ENCODE assay signal across 9 cellular contexts in the genomic region with DNA sequence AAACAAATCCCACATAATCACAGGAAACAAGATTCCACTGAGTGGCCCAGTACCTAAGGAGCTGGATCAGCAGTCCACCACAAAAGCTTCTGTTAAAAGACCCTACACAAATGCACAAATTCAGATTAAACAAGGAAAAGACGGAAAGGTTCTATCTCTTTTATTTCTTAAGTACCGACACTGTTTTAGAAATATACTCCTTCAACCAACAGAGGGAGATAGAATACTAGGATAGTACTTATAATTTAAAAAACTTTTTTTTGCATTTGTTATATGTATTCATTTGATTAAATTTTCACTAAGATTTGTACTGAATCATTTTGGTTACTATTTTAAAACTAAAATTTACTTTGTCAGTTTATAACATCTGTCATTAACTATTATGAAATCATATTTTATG. TPM values are rescaled to one million over a fixed set of nuclear protein-coding genes. Genes with fewer than 3 reads are reported as not detected.
A peak's percentile ranks its signal among the peaks of the same experiment; 100 is the strongest.
DNase-seq lines count a peak whose midpoint lies in the region; ATAC-seq, FAIRE-seq and TF ChIP-seq lines count a peak whose summit lies in the region.
"Had no signal": no experiment of that assay in that cellular context is flagged by ENCODE, and none has a peak within 500 bp of the region (broad histone marks: within the 10 kb centered on the region; RNA-seq: fewer than 3 reads in every experiment).

No MANE protein-coding gene starts in this region.

- WGBS in pancreas, 2 donors, result 61 to 74% methylated on average over 2 of the region's 2 CpGs

- H3K27me3 ChIP-seq in CD4-positive, alpha-beta T cell (ENCODE audit: control insufficient read depth, insufficient read depth, low read length), result no peaks in the 10 kb centered on the region
- H3K27me3 ChIP-seq in pancreas, result no peaks in the 10 kb centered on the region

- no peak overlapping the region for H3K4me3 Mint-ChIP-seq in CD4-positive, alpha-beta T cell
- H3K4me3 Mint-ChIP-seq in activated T-helper 2 cell treated with anti-CD3 and anti-CD28 coated beads, Interferon-gamma antibody, Interleukin-2, Interleukin-4, amounts not matched to agents 10 μg/mL and 5 μg/mL and 100 μg/mL, durations not matched to agents 14 hours and 24 hours and 36 hours (ENCODE audit: low read depth), result no peak overlapping the region

- FAIRE-seq in pancreas (lab: Jason Lieb, UNC), result peak; percentile 93

- H3K27ac Mint-ChIP-seq in CD4-positive, alpha-beta T cell, result no peak overlapping the region
- H3K27ac Mint-ChIP-seq in activated T-helper 2 cell treated with anti-CD3 and anti-CD28 coated beads, Interferon-gamma antibody, Interleukin-2, Interleukin-4, amounts not matched to agents 10 μg/mL and 5 μg/mL and 100 μg/mL, durations not matched to agents 14 hours and 24 hours and 36 hours, result no peak overlapping the region

- no peak for DNase-seq in CD4-positive, alpha-beta T cell
- DNase-seq in SK-MEL-5 (ENCODE audit: low read depth, low spot score) (peak; percentile 13), fibroblast of peridontal ligament (ENCODE audit: extremely low read depth) (peak; percentile 82), pancreas (no peak), caudate nucleus (lab: John Stamatoyannopoulos, UW) (no peak), A172 (ENCODE audit: low spot score) (no peak)
- DNase-seq in activated T-helper 2 cell treated with anti-CD3 and anti-CD28 coated beads, Interferon-gamma antibody, Interleukin-2, Interleukin-4, amounts not matched to agents 10 μg/mL and 5 μg/mL and 100 μg/mL, durations not matched to agents 14 hours and 24 hours and 36 hours (ENCODE audit: low spot score), result no peak
- DNase-seq in activated CD8-positive, alpha-beta memory T cell treated with anti-CD3 and anti-CD28 coated beads, Interleukin-2, amount 50 U/mL, for 4 hours, result no peak
- DNase-seq: stimulated activated CD4-positive, alpha-beta T cell treated with anti-CD3 and anti-CD28 coated beads, Interleukin-4, amount 100 ng/mL, for 1 hour had no signal

- H3K4me3 ChIP-seq in pancreas, result no peak overlapping the region

- H3K4me1 Mint-ChIP-seq in CD4-positive, alpha-beta T cell (ENCODE audit: low read depth), result peaks cover 6% of the 10 kb centered on the region
- H3K4me1 Mint-ChIP-seq in activated T-helper 2 cell treated with anti-CD3 and anti-CD28 coated beads, Interferon-gamma antibody, Interleukin-2, Interleukin-4, amounts not matched to agents 10 μg/mL and 5 μg/mL and 100 μg/mL, durations not matched to agents 14 hours and 24 hours and 36 hours (ENCODE audit: low read depth), result peaks cover 25% of the 10 kb centered on the region

- peak; percentile 71 for TF ChIP-seq CTCF in CD4-positive, alpha-beta T cell (IDR thresholded peaks at IDR 0.05)
- peak in 2 of 4 donors; percentile 8 to 12 for TF ChIP-seq CTCF in pancreas (IDR thresholded peaks at IDR 0.05)

- H3K9me3 ChIP-seq in CD4-positive, alpha-beta T cell (ENCODE audit: control insufficient read depth, low read length), result no peaks in the 10 kb centered on the region
- H3K9me3 ChIP-seq in pancreas, result no peaks in the 10 kb centered on the region

- no peak for ATAC-seq in CD4-positive, alpha-beta T cell (ENCODE audit: poor library complexity)
- peak in 1 of 4 donors; percentile 57 for ATAC-seq in pancreas

- CTCF ChIA-PET in CD4-positive, alpha-beta T cell (lab: Charles Lee), result interaction anchor here (0.8 to 4.0 kb wide), 7 partner anchors 12 to 413 kb away, joined by 3 to 18 read pairs (median 5); partner anchors contain the start of genes CDC7 and TGFBR3

- peaks cover 47% of the 10 kb centered on the region for H3K36me3 Mint-ChIP-seq in CD4-positive, alpha-beta T cell (ENCODE audit: low read depth)
- peaks cover 70% of the 10 kb centered on the region for H3K36me3 Mint-ChIP-seq in activated T-helper 2 cell treated with anti-CD3 and anti-CD28 coated beads, Interferon-gamma antibody, Interleukin-2, Interleukin-4, amounts not matched to agents 10 μg/mL and 5 μg/mL and 100 μg/mL, durations not matched to agents 14 hours and 24 hours and 36 hours (ENCODE audit: low read depth)

- POLR2A ChIA-PET in CD4-positive, alpha-beta T cell (lab: Charles Lee), result interaction anchor here (1.0 to 1.5 kb wide), 5 partner anchors 270 to 413 kb away, joined by 3 to 7 read pairs (median 4); partner anchors contain the start of gene TGFBR3

- in situ Hi-C loops in SK-MEL-5 (cut with HindIII; ENCODE audit: low pct_unique_long_range_greater_than_20kb, low sequenced_read_pairs), result loop anchor here (25.0 kb wide), 1 partner anchor 424 kb away; the partner anchor contains the start of gene BRDT

- no peaks in the 10 kb centered on the region for H3K9me3 Mint-ChIP-seq in CD4-positive, alpha-beta T cell
- peaks cover 4% of the 10 kb centered on the region for H3K9me3 Mint-ChIP-seq in activated T-helper 2 cell treated with anti-CD3 and anti-CD28 coated beads, Interferon-gamma antibody, Interleukin-2, Interleukin-4, amounts not matched to agents 10 μg/mL and 5 μg/mL and 100 μg/mL, durations not matched to agents 14 hours and 24 hours and 36 hours

- H3K4me1 ChIP-seq in pancreas, result no peaks in the 10 kb centered on the region

- no peak overlapping the region for H3K27ac ChIP-seq in CD4-positive, alpha-beta T cell (ENCODE audit: low read depth, low read length)
- H3K27ac ChIP-seq in pancreas, result no peak overlapping the region
- no peak overlapping the region for H3K27ac ChIP-seq in caudate nucleus (ENCODE audit: low read depth, low read length)

- H3K36me3 ChIP-seq in pancreas, result no peaks in the 10 kb centered on the region

- intact Hi-C loops in CD4-positive, alpha-beta T cell (cut with DNase I, micrococcal nuclease), result loop anchor here in 1 of 2 experiments (2.0 to 10.0 kb wide), 6 partner anchors 44 to 782 kb away; partner anchors contain the start of genes GLMN and RPAP2
- intact Hi-C loops in pancreas (cut with DNase I), result loop anchor here (5.0 to 10.0 kb wide), 2 partner anchors 412 to 414 kb away; no protein-coding TSS in a partner anchor
- intact Hi-C loops in activated T-helper 2 cell treated with anti-CD3 and anti-CD28 coated beads, Interferon-gamma antibody, Interleukin-2, Interleukin-4, amounts not matched to agents 10 μg/mL and 5 μg/mL and 100 μg/mL, durations not matched to agents 14 hours and 24 hours and 36 hours (cut with micrococcal nuclease), result loop anchor here (10.0 kb wide), 1 partner anchor 782 kb away; the partner anchor contains the start of genes GLMN and RPAP2

- H3K27me3 Mint-ChIP-seq in CD4-positive, alpha-beta T cell, result no peaks in the 10 kb centered on the region
- no peaks in the 10 kb centered on the region for H3K27me3 Mint-ChIP-seq in activated T-helper 2 cell treated with anti-CD3 and anti-CD28 coated beads, Interferon-gamma antibody, Interleukin-2, Interleukin-4, amounts not matched to agents 10 μg/mL and 5 μg/mL and 100 μg/mL, durations not matched to agents 14 hours and 24 hours and 36 hours (ENCODE audit: low read depth)

RNA-seq across cellular contexts. Expression of gene CDC7, which starts 12.5 kb away (rescaled TPM):
- 1 to 10 TPM; 4.2 to 4.8 TPM for total RNA-seq in CD4-positive, alpha-beta T cell
- 9.3 and 9.9 TPM in 2 replicates for total RNA-seq in SK-MEL-5 (2014; rRNA removed; shearing (Covaris generic))
- 7.8 and 12.5 TPM in 2 replicates for polyA plus RNA-seq in SK-MEL-5 (2015; cell fraction: cytosol; rRNA removed)
- polyA plus RNA-seq in SK-MEL-5 (2015; cell fraction: nucleus; rRNA removed), result 40.3 and 53.2 TPM in 2 replicates
- 1 to 10 TPM in 2 of 6 donors, under 1 TPM in 4; 0.56 to 2.4 (median 0.92) TPM for total RNA-seq in pancreas
- 1 to 10 TPM in 1 of 2 donors, under 1 TPM in 1; 0.87 to 1.4 TPM for polyA plus RNA-seq in pancreas
- total RNA-seq in activated T-helper 2 cell treated with anti-CD3 and anti-CD28 coated beads, Interferon-gamma antibody, Interleukin-2, Interleukin-4, amounts not matched to agents 10 μg/mL and 5 μg/mL and 100 μg/mL, durations not matched to agents 14 hours and 24 hours and 36 hours, result 27.4 and 28.8 TPM in 2 replicates
- total RNA-seq in A172 (2014; rRNA removed; shearing (Covaris generic)), result 9.2 and 11.0 TPM in 2 replicates

Comparison
In these comparisons a context has a peak if more than half of its experiments do, and no peak if none do; other contexts are left out.
1. DNase-seq: peak in SK-MEL-5 (single experiment) and fibroblast of peridontal ligament (single experiment); none in CD4-positive, alpha-beta T cell (0 of 10), pancreas (0 of 6), activated T-helper 2 cell treated with anti-CD3 and anti-CD28 coated beads, Interferon-gamma antibody, Interleukin-2, Interleukin-4, amounts not matched to agents 10 μg/mL and 5 μg/mL and 100 μg/mL, durations not matched to agents 14 hours and 24 hours and 36 hours (single experiment), caudate nucleus (0 of 61), A172 (single experiment) and activated CD8-positive, alpha-beta memory T cell treated with anti-CD3 and anti-CD28 coated beads, Interleukin-2, amount 50 U/mL, for 4 hours (single experiment).